ENCODE assay signal across 1 cellular context in the genomic region with DNA sequence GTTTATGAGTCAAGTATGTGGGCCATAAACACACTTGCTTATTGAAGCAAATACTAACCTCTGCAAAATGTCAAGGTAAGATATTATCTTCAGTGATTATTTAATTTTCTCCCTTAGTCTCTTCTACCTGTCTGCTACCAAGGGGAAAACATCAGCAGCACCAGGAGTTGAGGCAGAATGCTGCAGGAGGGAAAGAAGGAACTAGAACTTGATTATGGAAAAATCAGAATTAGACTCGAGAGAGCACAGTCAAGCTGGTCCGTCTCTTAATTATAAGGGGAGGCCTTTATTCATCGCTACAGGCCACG.
TF ChIP-seq lines count a peak whose summit lies in the region.

No MANE protein-coding gene starts in this region.

TF ChIP-seq in HepG2, 621 proteins besides CTCF, POLR2A, EP300 and RAD21:
- TF ChIP-seq FOXK1 (CRISPR knock-in tag; IDR thresholded peaks at IDR 0.05; ENCODE audit: borderline replicate concordance, low read depth) (0 out of 2 replicates have a peak, but pooled peaks have one; percentile 0), PTBP1 (IDR thresholded peaks at IDR 0.05; ENCODE audit: low read depth, low read length, poor library complexity, severe bottlenecking) (no peak), RXRB (CRISPR knock-in tag; IDR thresholded peaks at IDR 0.05; ENCODE audit: borderline replicate concordance) (0 out of 2 replicates have a peak, but pooled peaks have one; percentile 9)
- TF ChIP-seq, protein P1, sequence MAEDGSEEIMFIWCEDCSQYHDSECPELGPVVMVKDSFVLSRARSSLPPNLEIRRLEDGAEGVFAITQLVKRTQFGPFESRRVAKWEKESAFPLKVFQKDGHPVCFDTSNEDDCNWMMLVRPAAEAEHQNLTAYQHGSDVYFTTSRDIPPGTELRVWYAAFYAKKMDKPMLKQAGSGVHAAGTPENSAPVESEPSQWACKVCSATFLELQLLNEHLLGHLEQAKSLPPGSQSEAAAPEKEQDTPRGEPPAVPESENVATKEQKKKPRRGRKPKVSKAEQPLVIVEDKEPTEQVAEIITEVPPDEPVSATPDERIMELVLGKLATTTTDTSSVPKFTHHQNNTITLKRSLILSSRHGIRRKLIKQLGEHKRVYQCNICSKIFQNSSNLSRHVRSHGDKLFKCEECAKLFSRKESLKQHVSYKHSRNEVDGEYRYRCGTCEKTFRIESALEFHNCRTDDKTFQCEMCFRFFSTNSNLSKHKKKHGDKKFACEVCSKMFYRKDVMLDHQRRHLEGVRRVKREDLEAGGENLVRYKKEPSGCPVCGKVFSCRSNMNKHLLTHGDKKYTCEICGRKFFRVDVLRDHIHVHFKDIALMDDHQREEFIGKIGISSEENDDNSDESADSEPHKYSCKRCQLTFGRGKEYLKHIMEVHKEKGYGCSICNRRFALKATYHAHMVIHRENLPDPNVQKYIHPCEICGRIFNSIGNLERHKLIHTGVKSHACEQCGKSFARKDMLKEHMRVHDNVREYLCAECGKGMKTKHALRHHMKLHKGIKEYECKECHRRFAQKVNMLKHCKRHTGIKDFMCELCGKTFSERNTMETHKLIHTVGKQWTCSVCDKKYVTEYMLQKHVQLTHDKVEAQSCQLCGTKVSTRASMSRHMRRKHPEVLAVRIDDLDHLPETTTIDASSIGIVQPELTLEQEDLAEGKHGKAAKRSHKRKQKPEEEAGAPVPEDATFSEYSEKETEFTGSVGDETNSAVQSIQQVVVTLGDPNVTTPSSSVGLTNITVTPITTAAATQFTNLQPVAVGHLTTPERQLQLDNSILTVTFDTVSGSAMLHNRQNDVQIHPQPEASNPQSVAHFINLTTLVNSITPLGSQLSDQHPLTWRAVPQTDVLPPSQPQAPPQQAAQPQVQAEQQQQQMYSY (CRISPR knock-in tag; IDR thresholded peaks at IDR 0.05), result no peak
